In genomic region chr21:17139696-17140095, GRCh38 we compare ENCODE assay signal across 8 cellular contexts.
DNase-seq lines count a peak whose midpoint lies in the region; ATAC-seq and TF ChIP-seq lines count a peak whose summit lies in the region.

No MANE protein-coding gene starts in this region.

- H3K9ac ChIP-seq in PC-3 (ENCODE audit: low read length) (no peak overlapping the region), rectal smooth muscle tissue (ENCODE audit: low read length) (no peak overlapping the region)

- H3K4me1 ChIP-seq in PC-3 (ENCODE audit: insufficient read depth, low read length) (no peaks in the 10 kb centered on the region), esophagus muscularis mucosa (peaks cover 0 to 7% (median 0%) of the 10 kb centered on the region in 4 donors), rectal smooth muscle tissue (ENCODE audit: control insufficient read depth, insufficient read depth, low read length) (no peaks in the 10 kb centered on the region)

- CTCF ChIA-PET in PC-3 (lab: Charles Lee) = no interaction called here

- no TSS peak for BruUV-seq in PC-3 (replicated peaks; lab: Mats Ljungman, UMichigan)

- WGBS in esophagus muscularis mucosa = 54% methylated on average over 5 of the region's 5 CpGs

- TF ChIP-seq POLR2A in esophagus muscularis mucosa (IDR thresholded peaks at IDR 0.05; ENCODE audit: low read depth) = no peak

- peaks cover 18% of the 10 kb centered on the region; the same call in 1 of the 2 replicates for H3K9me3 ChIP-seq in PC-3 (ENCODE audit: low read length)
- H3K9me3 ChIP-seq in esophagus muscularis mucosa = no peaks in the 10 kb centered on the region

- H3K36me3 ChIP-seq in PC-3 (ENCODE audit: low read depth, low read length) = no peaks in the 10 kb centered on the region
- H3K36me3 ChIP-seq in esophagus muscularis mucosa = no peaks in the 10 kb centered on the region
- H3K36me3 ChIP-seq in rectal smooth muscle tissue (ENCODE audit: control insufficient read depth, insufficient read depth, low read length) = no peaks in the 10 kb centered on the region

- H3K4me3 ChIP-seq in PC-3 (ENCODE audit: low read length) (peak overlapping the region; percentile 50), esophagus muscularis mucosa (peak overlapping the region; percentile 32 to 50 (median 39)), rectal smooth muscle tissue (ENCODE audit: low read length) (peak overlapping the region; percentile 64)

- no peaks in the 10 kb centered on the region for H3K9me2 ChIP-seq in PC-3 (replicated peaks; ENCODE audit: low read length)

- no peaks in the 10 kb centered on the region for H3F3A ChIP-seq in PC-3 (ENCODE audit: low read length, unreplicated experiment)

- no peak overlapping the region for H2AFZ ChIP-seq in PC-3 (ENCODE audit: low read length)

- no peaks in the 10 kb centered on the region for H4K20me1 ChIP-seq in PC-3 (ENCODE audit: low read length)

- DNase-seq in PC-3 (no peak), esophagus muscularis mucosa (ENCODE audit: extremely low spot score) (no peak), NCI-H146 (lab: John Stamatoyannopoulos, UW) (no peak), NCI-H2081 (lab: John Stamatoyannopoulos, UW) (no peak), amniotic stem cell (lab: John Stamatoyannopoulos, UW) (no peak)

- no peaks in the 10 kb centered on the region for H3K79me2 ChIP-seq in PC-3 (ENCODE audit: low read length)

- H3K27ac ChIP-seq in PC-3 (ENCODE audit: low read length) = no peak overlapping the region
- H3K27ac ChIP-seq in esophagus muscularis mucosa (replicated peaks in 1 of 4) = no peak overlapping the region
- no peak overlapping the region for H3K27ac ChIP-seq in rectal smooth muscle tissue (ENCODE audit: low read depth, low read length)

- POLR2A ChIA-PET in PC-3 (lab: Charles Lee; ENCODE audit: unreplicated experiment) = no interaction called here

- TF ChIP-seq CTCF in PC-3 (conservative IDR thresholded peaks at IDR 0.05; ENCODE audit: low read depth, low read length) = no peak
- TF ChIP-seq CTCF in esophagus muscularis mucosa (IDR thresholded peaks at IDR 0.05) = no peak

- ATAC-seq in HG03354 (IDR thresholded peaks at IDR 0.05; ENCODE audit: poor library complexity, severe bottlenecking, unreplicated experiment) (peak; percentile 65), PC-3 (no peak), HG02852 (IDR thresholded peaks at IDR 0.05; ENCODE audit: unreplicated experiment) (no peak)

- no peak for TF ChIP-seq EP300 in esophagus muscularis mucosa (IDR thresholded peaks at IDR 0.05)

- peak overlapping the region; percentile 16 for H3K4me2 ChIP-seq in PC-3 (ENCODE audit: low read length)

- intact Hi-C loops in PC-3 (cut with micrococcal nuclease) (no loop called here), esophagus muscularis mucosa (cut with DNase I) (no loop called here)

- H3K27me3 ChIP-seq in PC-3 (ENCODE audit: low read length) = no peaks in the 10 kb centered on the region
- no peaks in the 10 kb centered on the region for H3K27me3 ChIP-seq in esophagus muscularis mucosa
- H3K27me3 ChIP-seq in rectal smooth muscle tissue (ENCODE audit: control insufficient read depth, insufficient read depth, low read length) = no peaks in the 10 kb centered on the region
